Comparison of ENCODE assay signal across 10 cellular contexts in genomic region chr1:217495249-217495648, GRCh38.
DNase-seq lines count a peak whose midpoint lies in the region; ATAC-seq and TF ChIP-seq lines count a peak whose summit lies in the region.
"Had no signal": no experiment of that assay in that cellular context is flagged by ENCODE, and none has a peak within 500 bp of the region (broad histone marks: within the 10 kb centered on the region; RNA-seq: fewer than 3 reads in every experiment).

No MANE protein-coding gene starts in this region.

- peak; percentile 86 for ATAC-seq in GM19023 (IDR thresholded peaks at IDR 0.05; ENCODE audit: unreplicated experiment)
- peak; percentile 87 for ATAC-seq in HG02588 (IDR thresholded peaks at IDR 0.05; ENCODE audit: unreplicated experiment)
- ATAC-seq in HG03378 (IDR thresholded peaks at IDR 0.05; ENCODE audit: unreplicated experiment) = peak; percentile 95
- ATAC-seq in right lobe of liver = no peak

- H3K9me3 ChIP-seq in right lobe of liver = no peaks in the 10 kb centered on the region

- no peak for TF ChIP-seq POLR2A in right lobe of liver (IDR thresholded peaks at IDR 0.05)

- DNase-seq in GDM1 (lab: John Stamatoyannopoulos, UW) (peak; percentile 0), right lobe of liver (no peak), HuH-7 (ENCODE audit: low spot score) (no peak)
- no peak for DNase-seq in stimulated activated CD4-positive, alpha-beta T cell treated with anti-CD3 and anti-CD28 coated beads, Interleukin-4, amount 100 ng/mL, for 24 hours
- DNase-seq in effector CD4-positive, alpha-beta T cell = no peak
- DNase-seq: kidney had no signal

- H3K36me3 ChIP-seq in right lobe of liver = no peaks in the 10 kb centered on the region
- H3K36me3 ChIP-seq: neural progenitor cell had no signal

- no peak overlapping the region for H3K4me3 ChIP-seq in right lobe of liver
- H3K4me3 ChIP-seq: neural progenitor cell had no signal

- intact Hi-C loops in right lobe of liver (cut with DNase I) = no loop called here

- no peak overlapping the region for H3K27ac ChIP-seq in right lobe of liver
- H3K27ac ChIP-seq: neural progenitor cell had no signal

- no peaks in the 10 kb centered on the region for H3K27me3 ChIP-seq in right lobe of liver
- H3K27me3 ChIP-seq: neural progenitor cell had no signal

- TF ChIP-seq CTCF in right lobe of liver (IDR thresholded peaks at IDR 0.05) = no peak

- H3K4me1 ChIP-seq in right lobe of liver = no peaks in the 10 kb centered on the region
- H3K4me1 ChIP-seq: neural progenitor cell had no signal

Comparison
In these comparisons a context has a peak if more than half of its experiments do, and no peak if none do; other contexts are left out.
1. ATAC-seq: peak in GM19023 (single experiment), HG02588 (single experiment) and HG03378 (single experiment); none in right lobe of liver (0 of 4).